In the genomic region with DNA sequence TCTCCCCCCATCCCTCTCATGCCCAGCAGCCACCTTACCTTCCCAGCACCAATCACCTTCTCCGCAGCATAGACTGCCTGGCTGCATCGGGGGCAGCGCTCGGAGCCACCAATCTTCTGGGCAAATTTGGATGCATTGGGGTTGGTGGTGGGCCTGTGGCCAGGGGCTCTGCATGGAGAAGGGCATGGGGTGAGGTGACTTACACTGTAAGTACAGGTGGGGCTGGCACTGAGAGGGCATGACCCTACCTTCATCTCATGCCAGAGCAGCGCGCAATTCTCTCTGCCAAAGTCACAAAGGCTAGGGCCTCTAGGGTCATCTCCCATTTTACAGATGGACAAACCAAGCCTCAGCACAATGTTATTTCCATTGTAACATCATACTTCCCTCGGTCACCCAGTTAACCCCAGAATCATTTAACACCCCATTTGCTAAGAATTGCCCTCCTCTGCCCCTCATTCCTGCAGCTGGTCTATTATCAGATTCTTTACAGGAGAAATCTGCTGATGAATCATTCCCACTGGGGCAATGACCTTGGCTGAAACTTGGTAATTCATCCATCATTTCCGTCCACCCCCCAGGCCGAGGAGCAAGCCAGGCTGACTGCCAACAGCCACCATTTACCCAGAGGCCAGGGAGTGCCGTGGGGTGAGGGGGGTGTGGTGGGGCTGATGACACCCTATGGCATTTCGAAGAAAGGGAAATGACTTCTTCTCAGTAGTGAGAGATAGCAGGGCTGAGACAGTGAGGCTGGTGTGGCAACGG, we compare ENCODE assay signal across 9 cellular contexts. TPM values are rescaled to one million over a fixed set of nuclear protein-coding genes. Genes with fewer than 3 reads are reported as not detected.
DNase-seq lines count a peak whose midpoint lies in the region; ATAC-seq, FAIRE-seq and TF ChIP-seq lines count a peak whose summit lies in the region.
"Had no signal": no experiment of that assay in that cellular context is flagged by ENCODE, and none has a peak within 500 bp of the region (broad histone marks: within the 10 kb centered on the region; RNA-seq: fewer than 3 reads in every experiment).

No MANE protein-coding gene starts in this region.

- in situ Hi-C loops in ACHN (cut with HindIII; ENCODE audit: low pct_ligation_motif_present, low pct_unique_long_range_greater_than_20kb, low sequenced_read_pairs), result no loop called here

- no peak overlapping the region for H3K9ac ChIP-seq in muscle layer of colon (ENCODE audit: low read length)

- peaks cover 12% of the 10 kb centered on the region for H3K27me3 Mint-ChIP-seq in endothelial cell (ENCODE audit: unreplicated experiment)
- H3K27me3 Mint-ChIP-seq: central memory CD8-positive, alpha-beta T cell had no signal

- H3K27ac ChIP-seq in muscle layer of colon (ENCODE audit: low read depth, low read length), result peak overlapping the region; percentile 79

- H3K4me3 Mint-ChIP-seq in endothelial cell (ENCODE audit: unreplicated experiment), result no peak overlapping the region
- H3K4me3 Mint-ChIP-seq: central memory CD8-positive, alpha-beta T cell had no signal

- peaks cover 89% of the 10 kb centered on the region for H3K4me1 ChIP-seq in muscle layer of colon (ENCODE audit: insufficient read depth, low read length)

- no peaks in the 10 kb centered on the region for H3K27me3 ChIP-seq in muscle layer of colon (ENCODE audit: control insufficient read depth in 1 of 2, insufficient read depth in 2 of 2, low read length in 2 of 2)

- H3K36me3 Mint-ChIP-seq in endothelial cell (ENCODE audit: low read depth, unreplicated experiment), result peaks cover 25% of the 10 kb centered on the region

- H3K9me3 Mint-ChIP-seq in endothelial cell (ENCODE audit: unreplicated experiment), result no peaks in the 10 kb centered on the region
- H3K9me3 Mint-ChIP-seq: central memory CD8-positive, alpha-beta T cell had no signal

- no peak for ATAC-seq in HG02885 (IDR thresholded peaks at IDR 0.05; ENCODE audit: poor library complexity, unreplicated experiment)
- no peak for ATAC-seq in GM18873 (IDR thresholded peaks at IDR 0.05; ENCODE audit: low FRiP score, unreplicated experiment)

- H3K27ac Mint-ChIP-seq in endothelial cell (ENCODE audit: unreplicated experiment), result peak overlapping the region; percentile 45

- FAIRE-seq in D721Med (lab: Jason Lieb, UNC), result no peak

- peaks cover 64% of the 10 kb centered on the region for H3K4me1 Mint-ChIP-seq in endothelial cell (ENCODE audit: unreplicated experiment)
- H3K4me1 Mint-ChIP-seq: central memory CD8-positive, alpha-beta T cell had no signal

- H3K4me3 ChIP-seq in muscle layer of colon (ENCODE audit: low read depth in 1 of 2, low read length in 2 of 2), result peak overlapping the region in 1 of 2 donors; percentile 16

- peaks cover 92% of the 10 kb centered on the region for H3K36me3 ChIP-seq in muscle layer of colon (ENCODE audit: insufficient read depth, low read length)

- H3K9me3 ChIP-seq in muscle layer of colon (ENCODE audit: low read length), result no peaks in the 10 kb centered on the region

- peak; percentile 96 for DNase-seq in ACHN
- peak; percentile 65 for DNase-seq in OCI-M1 (lab: John Stamatoyannopoulos, UW)
- no peak for DNase-seq in endothelial cell (ENCODE audit: low spot score)
- no peak for DNase-seq in D721Med (ENCODE audit: insufficient read length, low spot score)
- no peak for DNase-seq in SIG-M5 (lab: John Stamatoyannopoulos, UW)

- TF ChIP-seq CTCF in endothelial cell (IDR thresholded peaks at IDR 0.05; ENCODE audit: unreplicated experiment), result no peak
- TF ChIP-seq CTCF in D721Med (IDR thresholded peaks at IDR 0.05; ENCODE audit: insufficient read depth, missing control alignments), result no peak

RNA-seq across cellular contexts. Expression of a gene that starts 17.9 kb away (rescaled TPM):
- total RNA-seq in endothelial cell (ENCODE audit: unreplicated experiment), result 111 TPM

RNA-seq across cellular contexts. Expression of a gene that starts 20.0 kb away (rescaled TPM):
- total RNA-seq in endothelial cell (ENCODE audit: unreplicated experiment), result 25.0 TPM

RNA-seq across cellular contexts. Expression of a gene that starts 49.9 kb away (rescaled TPM):
- 101 TPM for total RNA-seq in endothelial cell (ENCODE audit: unreplicated experiment)

Comparison
In these comparisons a context has a peak if more than half of its experiments do, and no peak if none do; other contexts are left out.
1. DNase-seq: peak in ACHN (single experiment) and OCI-M1 (single experiment); none in endothelial cell (single experiment), D721Med (single experiment) and SIG-M5 (single experiment).